24 cellular contexts compared by ENCODE assay signal in genomic region chr6:139242457-139243240, GRCh38. TPM values are rescaled to one million over a fixed set of nuclear protein-coding genes. Genes with fewer than 3 reads are reported as not detected.
DNase-seq lines count a peak whose midpoint lies in the region; ATAC-seq, FAIRE-seq and TF ChIP-seq lines count a peak whose summit lies in the region.
"Had no signal": no experiment of that assay in that cellular context is flagged by ENCODE, and none has a peak within 500 bp of the region (broad histone marks: within the 10 kb centered on the region; RNA-seq: fewer than 3 reads in every experiment).

No MANE protein-coding gene starts in this region.

- DNase-seq in right cardiac atrium (no peak), left cardiac atrium (no peak), K562 (ENCODE audit: extremely low read depth in 1 of 4, low spot score in 3 of 4) (no peak), neuronal stem cell (ENCODE audit: low spot score) (no peak), aorta (peak in 1 of 2 donors; percentile 54), NCI-H1436 treated with DMSO at 0.1 percent for 48 hours (lab: John Stamatoyannopoulos, UW) (no peak), right lobe of liver (no peak), brain microvascular endothelial cell (no peak)
- DNase-seq: Calu3; CD8-positive, alpha-beta T cell; DMS79 treated with DMSO at 0.1 percent for 48 hours; HCEC 1CT; Karpas-422; NCI-H1417 treated with DMSO at 0.1 percent for 48 hours; NCI-H2029; NCI-H345; NCI-H526; SHP77; SK-N-SH had no signal

- H3K23ac ChIP-seq in neuronal stem cell (ENCODE audit: low read depth, low read length, poor library complexity): peak overlapping the region; percentile 82

- no peaks in the 10 kb centered on the region for H3K9me1 ChIP-seq in K562 (ENCODE audit: control insufficient read depth, insufficient read depth, low read length)

- H3K18ac ChIP-seq in neuronal stem cell (ENCODE audit: low read length): peak overlapping the region; percentile 86

- peak overlapping the region; percentile 60 for H3K4ac ChIP-seq in neuronal stem cell (ENCODE audit: low read length)

- H2AFZ ChIP-seq in K562 (ENCODE audit: low read depth, low read length) (peak overlapping the region; percentile 2; the same call in 1 of the 2 replicates), neuronal stem cell (ENCODE audit: low read length) (no peak overlapping the region)

- no peak overlapping the region for H4K91ac ChIP-seq in neuronal stem cell (ENCODE audit: low read depth, low read length, poor library complexity)

- H4K20me1 ChIP-seq in K562 (replicated peaks; ENCODE audit: control insufficient read depth, insufficient read depth, low read length): no peaks in the 10 kb centered on the region
- H4K20me1 ChIP-seq: BLaER1 had no signal

- H3K4me1 ChIP-seq in right cardiac atrium (ENCODE audit: control insufficient read depth, insufficient read depth, low read length): no peaks in the 10 kb centered on the region
- H3K4me1 ChIP-seq in K562 (replicated peaks in 1 of 2; ENCODE audit: control insufficient read depth in 2 of 2, insufficient read depth in 2 of 2, low read length in 2 of 2): peaks cover 0 to 4% of the 10 kb centered on the region in 2 experiments; a peak in 1 of 5 replicates
- peaks cover 0 to 5% of the 10 kb centered on the region in 2 donors for H3K4me1 ChIP-seq in neuronal stem cell (ENCODE audit: control insufficient read depth in 2 of 2, insufficient read depth in 1 of 2, low read depth in 1 of 2, low read length in 2 of 2)
- H3K4me1 ChIP-seq in aorta (ENCODE audit: control insufficient read depth in 1 of 2, insufficient read depth in 2 of 2, low read length in 2 of 2): peaks cover 0 to 10% of the 10 kb centered on the region in 2 donors
- no peaks in the 10 kb centered on the region for H3K4me1 ChIP-seq in right lobe of liver

- intact Hi-C loops in right cardiac atrium (cut with DNase I) (loop anchor here in 1 of 4 donors (10.0 kb wide), 1 partner anchor 112 kb away; no protein-coding TSS in a partner anchor), left cardiac atrium (cut with DNase I) (no loop called here), K562 (cut with micrococcal nuclease) (no loop called here), aorta (cut with DNase I) (loop anchor here in 1 of 2 donors (5.0 kb wide), 1 partner anchor 95 kb away; no protein-coding TSS in a partner anchor), right lobe of liver (cut with DNase I) (no loop called here)

- CTCF ChIA-PET in K562 (lab: Yijun Ruan, JAX; ENCODE audit: low intra/inter-chr PET ratio): no interaction called here

- no TSS peak for BruUV-seq in K562 (replicated peaks; lab: Mats Ljungman, UMichigan)

- no peaks in the 10 kb centered on the region for H3K27me3 ChIP-seq in right cardiac atrium (ENCODE audit: control insufficient read depth, insufficient read depth)
- peaks cover 9 to 22% of the 10 kb centered on the region in 2 experiments for H3K27me3 ChIP-seq in K562 (ENCODE audit: control insufficient read depth in 2 of 2, insufficient read depth in 2 of 2, low read length in 2 of 2)
- no peaks in the 10 kb centered on the region for H3K27me3 ChIP-seq in neuronal stem cell (ENCODE audit: control insufficient read depth in 3 of 3, insufficient read depth in 3 of 3, low read depth in 1 of 3, low read length in 3 of 3)
- no peaks in the 10 kb centered on the region for H3K27me3 ChIP-seq in aorta (ENCODE audit: control insufficient read depth in 1 of 2, insufficient read depth in 2 of 2, low read length in 1 of 2)
- no peaks in the 10 kb centered on the region for H3K27me3 ChIP-seq in right lobe of liver
- H3K27me3 ChIP-seq in brain microvascular endothelial cell (replicated peaks): no peaks in the 10 kb centered on the region
- H3K27me3 ChIP-seq: BLaER1 had no signal

- POLR2A ChIA-PET in K562 (lab: Yijun Ruan, JAX): interaction anchor here (0.7 kb wide), 1 partner anchor 879 kb away, joined by 3 read pairs; no protein-coding TSS in a partner anchor

- H3K4me3 ChIP-seq in right cardiac atrium (ENCODE audit: low read length) (no peak overlapping the region), K562 (no peak overlapping the region), neuronal stem cell (ENCODE audit: low read length in 2 of 2) (no peak overlapping the region), aorta (ENCODE audit: low read length in 2 of 2) (no peak overlapping the region), right lobe of liver (no peak overlapping the region), brain microvascular endothelial cell (ENCODE audit: low read depth, low read length) (no peak overlapping the region)
- H3K4me3 ChIP-seq: BLaER1 had no signal

- ATAC-seq in right cardiac atrium (peak; percentile 23 to 50), left cardiac atrium (no peak), K562 (peak; percentile 64; the same call in 2 of the 3 replicates), aorta (ENCODE audit: low FRiP score) (peak; percentile 57), right lobe of liver (no peak)
- ATAC-seq: CD8-positive, alpha-beta T cell had no signal

- no peak overlapping the region for H2BK12ac ChIP-seq in neuronal stem cell (ENCODE audit: low read length)

- H2AK5ac ChIP-seq in neuronal stem cell (ENCODE audit: low read depth, low read length): peak overlapping the region; percentile 60

- H3K36me3 ChIP-seq in K562 (ENCODE audit: control insufficient read depth, insufficient read depth, low read length): no peaks in the 10 kb centered on the region
- H3K36me3 ChIP-seq in neuronal stem cell (replicated peaks in 1 of 2; ENCODE audit: control insufficient read depth in 2 of 2, insufficient read depth in 2 of 2, low read length in 2 of 2): no peaks in the 10 kb centered on the region
- H3K36me3 ChIP-seq in aorta (ENCODE audit: control insufficient read depth in 1 of 2, insufficient read depth in 2 of 2, low read length in 1 of 2): no peaks in the 10 kb centered on the region
- no peaks in the 10 kb centered on the region for H3K36me3 ChIP-seq in right lobe of liver
- H3K36me3 ChIP-seq in brain microvascular endothelial cell (replicated peaks): no peaks in the 10 kb centered on the region

- no peak for TF ChIP-seq RAD21 in K562 (CRISPR knock-in tag; conservative IDR thresholded peaks at IDR 0.05 in 1 of 2, IDR thresholded peaks at IDR 0.05 in 1 of 2)

- FAIRE-seq in K562 (lab: Jason Lieb, UNC): no peak
- FAIRE-seq: HTR-8/SVneo, RCC 7860 had no signal

- 92% methylated on average over 29 of the region's 29 CpGs for WGBS in right cardiac atrium
- 2% methylated on average over 29 of the region's 29 CpGs for WGBS in K562 (ENCODE audit: insufficient coverage, low coverage, missing lambda C conversion rate)
- no CpG with 5 or more reads among the region's 29 CpGs for WGBS in neuronal stem cell (ENCODE audit: extremely low coverage in 2 of 2, insufficient read length in 2 of 2, insufficient replicate concordance in 1 of 2), 2 donors
- 62 to 71% methylated on average over 29 of the region's 29 CpGs for WGBS in aorta, 2 donors
- 89% methylated on average over 6 of the region's 29 CpGs for WGBS in right lobe of liver (ENCODE audit: insufficient coverage, low coverage, low lambda C conversion rate, missing lambda C conversion rate)

- H4K8ac ChIP-seq in neuronal stem cell (ENCODE audit: low read depth, low read length): no peak overlapping the region

- no peak for TF ChIP-seq EP300 in K562 (IDR thresholded peaks at IDR 0.05; ENCODE audit: low read length)

- TF ChIP-seq POLR2A in K562 (conservative IDR thresholded peaks at IDR 0.05) (no peak), right lobe of liver (IDR thresholded peaks at IDR 0.05) (no peak)

- H3K9ac ChIP-seq in K562 (ENCODE audit: insufficient read depth in 1 of 2, low read depth in 2 of 2, low read length in 2 of 2) (no peak overlapping the region), neuronal stem cell (ENCODE audit: low read depth, low read length, poor library complexity) (no peak overlapping the region)
- H3K9ac ChIP-seq: BLaER1, SK-N-SH had no signal

- H3K27ac ChIP-seq in right cardiac atrium (ENCODE audit: low read length) (no peak overlapping the region), K562 (ENCODE audit: extremely low read depth, low read depth, low read length) (no peak overlapping the region), neuronal stem cell (replicated peaks; ENCODE audit: low read length) (no peak overlapping the region), aorta (ENCODE audit: low read depth in 1 of 2, low read length in 2 of 2) (peak overlapping the region; percentile 9 to 23), right lobe of liver (no peak overlapping the region), brain microvascular endothelial cell (no peak overlapping the region)
- H3K27ac ChIP-seq: BLaER1 had no signal

- H2BK120ac ChIP-seq in neuronal stem cell (ENCODE audit: low read depth, low read length): no peak overlapping the region

- no peaks in the 10 kb centered on the region for H3K79me1 ChIP-seq in neuronal stem cell (ENCODE audit: low read depth, low read length)

- peak overlapping the region; percentile 33 for H2BK15ac ChIP-seq in neuronal stem cell (ENCODE audit: low read length)

- TF ChIP-seq CTCF in K562 (IDR thresholded peaks at IDR 0.05 in 2 of 3, conservative IDR thresholded peaks at IDR 0.05 in 1 of 3; ENCODE audit: insufficient read depth in 2 of 3, low read depth in 1 of 3, low read length in 3 of 3) (no peak), right lobe of liver (IDR thresholded peaks at IDR 0.05) (no peak), brain microvascular endothelial cell (IDR thresholded peaks at IDR 0.05; ENCODE audit: low read depth, low read length, missing control alignments) (no peak)

- H3K79me2 ChIP-seq in K562 (ENCODE audit: control insufficient read depth, insufficient read depth, low read length): no peaks in the 10 kb centered on the region

- peak overlapping the region; percentile 29 for H2BK5ac ChIP-seq in neuronal stem cell (ENCODE audit: low read length)

- H3K9me3 ChIP-seq in right cardiac atrium (ENCODE audit: control insufficient read depth, low read length) (no peaks in the 10 kb centered on the region), K562 (replicated peaks; ENCODE audit: control insufficient read depth, insufficient read depth, low read depth, low read length) (no peaks in the 10 kb centered on the region), neuronal stem cell (replicated peaks in 1 of 2; ENCODE audit: control insufficient read depth in 2 of 2, insufficient read depth in 1 of 2, low read depth in 1 of 2, low read length in 2 of 2) (no peaks in the 10 kb centered on the region), aorta (ENCODE audit: control insufficient read depth, low read length) (no peaks in the 10 kb centered on the region), right lobe of liver (no peaks in the 10 kb centered on the region)
- H3K9me3 ChIP-seq: BLaER1, SK-N-SH had no signal

- H3K14ac ChIP-seq in neuronal stem cell (ENCODE audit: low read length): peak overlapping the region; percentile 0

- H3K4me2 ChIP-seq in K562 (ENCODE audit: insufficient read depth, low read length): no peak overlapping the region
- no peak overlapping the region for H3K4me2 ChIP-seq in neuronal stem cell (ENCODE audit: insufficient read depth, low read length, poor library complexity, severe bottlenecking)
- H3K4me2 ChIP-seq: BLaER1, SK-N-SH had no signal

- in situ Hi-C loops in K562 (cut with MboI): no loop called here
- in situ Hi-C loops in brain microvascular endothelial cell (cut with HindIII; ENCODE audit: low pct_ligation_motif_present, low sequenced_read_pairs): no loop called here

RNA-seq across cellular contexts. Expression of gene TXLNB, which starts 49.1 kb away (rescaled TPM):
- total RNA-seq in right cardiac atrium (100 to 1,000 TPM in 2 of 4 donors, 10 to 100 TPM in 2; 66.0 to 136 (median 103) TPM), left cardiac atrium (10 to 100 TPM; 52.4 to 60.4 TPM), K562 (2014; rRNA removed) (not detected in 2 replicates), K562 (2014; rRNA removed; fragmentation: Illumina TruSeq; extraction: Trizol) (not detected in 2 replicates), K562 (2015; rRNA removed; fragmentation: Illumina TruSeq; extraction: Trizol) (not detected in 2 replicates), K562 (2021) (not detected in 2 replicates), aorta (1 to 10 TPM; 1.5 to 3.4 TPM), right lobe of liver (under 1 TPM; 0.04 to 0.50 (median 0.14) TPM)
- polyA plus RNA-seq in right cardiac atrium (48.7 TPM), K562 (2011; rRNA removed) (not detected in 2 replicates), K562 (2014; fragmentation: Illumina TruSeq; extraction: Trizol) (not detected in 2 replicates), K562 (2014; fragmentation: Nextera tagmentation; extraction: Ambion mirVana) (not detected), K562 (2014; rRNA removed) (not detected in 2 replicates), aorta (under 1 TPM; 0.10 to 0.63 TPM)
- not detected in 2 replicates for total RNA-seq in K562 (2011; cell fraction: chromatin; rRNA removed; ENCODE audit: low replicate concordance)
- total RNA-seq in K562 (2011; cell fraction: nucleolus; rRNA removed): not detected in 2 replicates
- not detected in 2 replicates for total RNA-seq in K562 (2011; cell fraction: nucleoplasm; rRNA removed)
- not detected in 2 replicates for polyA plus RNA-seq in K562 (2011; cell fraction: cytosol; rRNA removed)
- polyA plus RNA-seq in K562 (2011; cell fraction: nucleus; rRNA removed): not detected in 2 replicates
- not detected in 2 replicates for polyA plus RNA-seq in K562 (2012)
- polyA minus RNA-seq in K562 (2011; rRNA and poly(A)+ RNA removed): not detected in 2 replicates
- polyA minus RNA-seq in K562 (2011; cell fraction: cytosol; rRNA and poly(A)+ RNA removed): not detected in 2 replicates
- not detected in 2 replicates for polyA minus RNA-seq in K562 (2011; cell fraction: nucleus; rRNA and poly(A)+ RNA removed)
- polyA plus RNA-seq in neuronal stem cell (2013, experiment 1 of 2): 0.26 TPM
- polyA plus RNA-seq in neuronal stem cell (2013, experiment 2 of 2): 0.30 TPM
- total RNA-seq: A673, MCF 10A had no signal

Comparison
In these comparisons a context has a peak if more than half of its experiments do, and no peak if none do; other contexts are left out.
1. ATAC-seq: peak in right cardiac atrium (2 of 2), K562 (single experiment) and aorta (single experiment); none in left cardiac atrium (0 of 2) and right lobe of liver (0 of 4).
2. H3K27ac ChIP-seq: peak in aorta (2 of 2); none in right cardiac atrium (single experiment), K562 (single experiment), neuronal stem cell (single experiment), right lobe of liver (0 of 3) and brain microvascular endothelial cell (single experiment).
3. RNA of gene TXLNB, which starts 49.1 kb away (total RNA-seq): 66.0 to 136 TPM in right cardiac atrium and 52.4 to 60.4 TPM in left cardiac atrium; 1.5 to 3.4 TPM in aorta, 0.04 to 0.50 TPM in right lobe of liver and not detected in K562; every median in the first group is over 10 times any median in the second.